24 cellular contexts compared by ENCODE assay signal in the genomic region with DNA sequence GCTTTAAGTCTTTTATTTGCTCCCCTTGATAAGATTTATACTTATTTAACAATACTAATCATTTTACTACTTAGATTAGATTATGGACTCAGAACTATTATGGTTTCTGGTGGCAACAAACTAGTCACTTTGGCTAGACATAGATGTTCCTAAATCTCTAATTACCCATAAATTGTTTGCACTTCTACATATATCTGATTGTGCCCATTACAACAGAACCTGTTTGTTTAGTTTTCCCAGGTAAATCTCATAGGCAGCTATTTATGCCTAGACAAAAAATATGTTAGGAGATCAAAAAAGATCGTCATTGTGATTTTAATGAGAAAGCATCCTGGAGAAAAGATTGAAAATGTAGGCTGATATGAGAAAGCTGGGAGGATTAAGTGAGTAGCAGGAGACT. TPM values are rescaled to one million over a fixed set of nuclear protein-coding genes. Genes with fewer than 3 reads are reported as not detected.
DNase-seq lines count a peak whose midpoint lies in the region; ATAC-seq and TF ChIP-seq lines count a peak whose summit lies in the region.
"Had no signal": no experiment of that assay in that cellular context is flagged by ENCODE, and none has a peak within 500 bp of the region (broad histone marks: within the 10 kb centered on the region; RNA-seq: fewer than 3 reads in every experiment).

No MANE protein-coding gene starts in this region.

- no peaks in the 10 kb centered on the region for H3K27me3 ChIP-seq in psoas muscle (ENCODE audit: insufficient read depth in 3 of 3, low read length in 2 of 3)
- H3K27me3 ChIP-seq: BE2C; BLaER1 treated with 17β-estradiol and CSF1 and Interleukin-3, amounts not matched to agents 10 nM and 100 nM had no signal

- H3K4me3 ChIP-seq in HEK293 (ENCODE audit: low read depth, low read length) = no peak overlapping the region
- H3K4me3 ChIP-seq in psoas muscle = no peak overlapping the region
- H3K4me3 ChIP-seq: A549; BLaER1 treated with 17β-estradiol and CSF1 and Interleukin-3, amounts not matched to agents 10 nM and 100 nM; GM12878; GM23248 had no signal

- peak overlapping the region; percentile 0 for H3K27ac Mint-ChIP-seq in activated naive CD4-positive, alpha-beta T cell treated with anti-CD3 and anti-CD28 coated beads, Interleukin-2, amount 50 U/mL, for 24 hours
- H3K27ac Mint-ChIP-seq: CD4-positive, alpha-beta memory T cell had no signal

- POLR2A ChIA-PET in HEK293 (lab: Yijun Ruan, JAX) = no interaction called here

- no peaks in the 10 kb centered on the region for H3K4me1 ChIP-seq in HEK293 (ENCODE audit: control insufficient read depth, insufficient read depth, low read length)
- peaks cover 34% of the 10 kb centered on the region for H3K4me1 ChIP-seq in psoas muscle
- H3K4me1 ChIP-seq: A549; BE2C; BLaER1 treated with 17β-estradiol and CSF1 and Interleukin-3, amounts not matched to agents 10 nM and 100 nM; Caco-2 had no signal

- TF ChIP-seq CTCF in HEK293 (tag by site-specific recombination; IDR thresholded peaks at IDR 0.05) = no peak
- TF ChIP-seq CTCF in psoas muscle (IDR thresholded peaks at IDR 0.05) = no peak

- H3K9me3 ChIP-seq in HEK293 (ENCODE audit: control insufficient read depth, insufficient read depth, low read depth, low read length) (no peaks in the 10 kb centered on the region), psoas muscle (no peaks in the 10 kb centered on the region)
- H3K9me3 ChIP-seq: A549; BE2C; BLaER1 treated with 17β-estradiol and CSF1 and Interleukin-3, amounts not matched to agents 10 nM and 100 nM; Caco-2 had no signal

- H3K4me1 Mint-ChIP-seq in activated naive CD4-positive, alpha-beta T cell treated with anti-CD3 and anti-CD28 coated beads, Interleukin-2, amount 50 U/mL, for 24 hours = peaks cover 14% of the 10 kb centered on the region

- no peak for DNase-seq in activated naive CD4-positive, alpha-beta T cell treated with Interleukin-2 at 50 U/mL for 16 hours
- DNase-seq in NCI-H1417 treated with DMSO at 0.1 percent for 48 hours (lab: John Stamatoyannopoulos, UW) (peak; percentile 12), psoas muscle (no peak), COR-L47 (lab: John Stamatoyannopoulos, UW) (no peak)
- DNase-seq: 8988T; ACHN; AML-193; BE2C; Caco-2; CD4-positive, alpha-beta memory T cell; DMS153; DMS79; EL; GDM1; GM23248; H7; HCEC 1CT had no signal

- 93 to 100% (median 94%) methylated on average over 1 of the region's 1 CpG for WGBS in psoas muscle, 3 donors

- no peak overlapping the region for H3K4me3 Mint-ChIP-seq in activated naive CD4-positive, alpha-beta T cell treated with anti-CD3 and anti-CD28 coated beads, Interleukin-2, amount 50 U/mL, for 24 hours
- H3K4me3 Mint-ChIP-seq: CD4-positive, alpha-beta memory T cell had no signal

- H3K27me3 Mint-ChIP-seq in activated naive CD4-positive, alpha-beta T cell treated with anti-CD3 and anti-CD28 coated beads, Interleukin-2, amount 50 U/mL, for 24 hours = no peaks in the 10 kb centered on the region
- H3K27me3 Mint-ChIP-seq: CD4-positive, alpha-beta memory T cell had no signal

- H3K9me3 Mint-ChIP-seq in activated naive CD4-positive, alpha-beta T cell treated with anti-CD3 and anti-CD28 coated beads, Interleukin-2, amount 50 U/mL, for 24 hours = no peaks in the 10 kb centered on the region
- H3K9me3 Mint-ChIP-seq: CD4-positive, alpha-beta memory T cell had no signal

- ATAC-seq in psoas muscle = no peak
- no peak for ATAC-seq in HG03097 (IDR thresholded peaks at IDR 0.05; ENCODE audit: low FRiP score, unreplicated experiment)
- no peak for ATAC-seq in HG03521 (IDR thresholded peaks at IDR 0.05; ENCODE audit: unreplicated experiment)
- ATAC-seq: A549, GM12878 had no signal

- intact Hi-C loops in psoas muscle (cut with DNase I) = no loop called here

- H3K36me3 ChIP-seq in HEK293 (ENCODE audit: control insufficient read depth in 2 of 2, insufficient read depth in 1 of 2, low read length in 2 of 2) = peaks cover 20 to 48% of the 10 kb centered on the region in 2 experiments
- peaks cover 4 to 54% of the 10 kb centered on the region in 2 donors for H3K36me3 ChIP-seq in psoas muscle (ENCODE audit: insufficient read depth in 1 of 2, low read depth in 1 of 2)

- CTCF ChIA-PET in HEK293 (lab: Yijun Ruan, JAX) = no interaction called here

- H3K27ac ChIP-seq in HEK293 (ENCODE audit: extremely low read depth, low read depth, low read length) = no peak overlapping the region
- peak overlapping the region; percentile 78 for H3K27ac ChIP-seq in psoas muscle
- H3K27ac ChIP-seq: A549; BLaER1 treated with 17β-estradiol and CSF1 and Interleukin-3, amounts not matched to agents 10 nM and 100 nM; GM23248 had no signal

- peaks cover 30% of the 10 kb centered on the region for H3K36me3 Mint-ChIP-seq in activated naive CD4-positive, alpha-beta T cell treated with anti-CD3 and anti-CD28 coated beads, Interleukin-2, amount 50 U/mL, for 24 hours

TF ChIP-seq in HEK293, 187 proteins besides CTCF, POLR2A, EP300 and RAD21:
- 0 out of 2 replicates have a peak, but pooled peaks have one; percentile 25 for TF ChIP-seq PRDM1 (tag by site-specific recombination; IDR thresholded peaks at IDR 0.05)
- TF ChIP-seq ZNF785 (tag by site-specific recombination; IDR thresholded peaks at IDR 0.05) = no peak

RNA-seq across cellular contexts. Expression of a gene that starts 14.4 kb away (rescaled TPM):
- 10 to 100 TPM; 20.6 to 30.1 (median 24.9) TPM for total RNA-seq in psoas muscle
- 1 to 10 TPM; 1.7 to 7.9 (median 3.3) TPM for polyA plus RNA-seq in psoas muscle
